ENCODE assay signal across 8 cellular contexts in genomic region chr11:747176-748006, GRCh38. TPM values are rescaled to one million over a fixed set of nuclear protein-coding genes. Genes with fewer than 3 reads are reported as not detected.
DNase-seq lines count a peak whose midpoint lies in the region; ATAC-seq and TF ChIP-seq lines count a peak whose summit lies in the region.

Gene TALDO1 (plus strand): TSS chr11:747464. CDS start chr11:747482, 18 bp downstream.

- H3K36me3 Mint-ChIP-seq in CD4-positive, alpha-beta T cell (ENCODE audit: low read depth) = no peaks in the 10 kb centered on the region

- H3K79me1 ChIP-seq in mesenchymal stem cell (replicated peaks; ENCODE audit: low read length, poor library complexity, severe bottlenecking) = no peaks in the 10 kb centered on the region

- TF ChIP-seq CTCF in CD4-positive, alpha-beta T cell (IDR thresholded peaks at IDR 0.05) = peak; percentile 23

- peak within 1 kb of the TSS; percentile 61 for H2BK5ac ChIP-seq in mesenchymal stem cell (ENCODE audit: low read depth, low read length, poor library complexity, severe bottlenecking)

- CTCF ChIA-PET in CD4-positive, alpha-beta T cell (lab: Charles Lee) = interaction anchor here (1.5 to 1.7 kb wide), 2 partner anchors 21 to 48 kb away, joined by 4 read pairs; no protein-coding TSS in a partner anchor

- peak within 1 kb of the TSS; percentile 90 for H4K91ac ChIP-seq in mesenchymal stem cell (ENCODE audit: low read length)

- H3K36me3 ChIP-seq in effector memory CD4-positive, alpha-beta T cell (ENCODE audit: control insufficient read depth, insufficient read depth, low read length) = peaks cover 3% of the 10 kb centered on the region
- peaks cover 2 to 3% of the 10 kb centered on the region in 2 experiments for H3K36me3 ChIP-seq in mesenchymal stem cell (ENCODE audit: control insufficient read depth in 1 of 2, insufficient read depth in 2 of 2, low read depth in 1 of 2, low read length in 2 of 2)

- H3K4me1 Mint-ChIP-seq in CD4-positive, alpha-beta T cell (ENCODE audit: low read depth) = peaks cover 18% of the 10 kb centered on the region

- peak; percentile 79 for ATAC-seq in CD4-positive, alpha-beta T cell (ENCODE audit: poor library complexity)
- ATAC-seq in GM19397 (IDR thresholded peaks at IDR 0.05; ENCODE audit: unreplicated experiment) (peak; percentile 92), HG03571 (IDR thresholded peaks at IDR 0.05; ENCODE audit: unreplicated experiment) (peak; percentile 89)

- no peaks in the 10 kb centered on the region for H3K9me3 ChIP-seq in CD4-positive, alpha-beta T cell (ENCODE audit: control insufficient read depth, low read length)
- no peaks in the 10 kb centered on the region for H3K9me3 ChIP-seq in effector memory CD4-positive, alpha-beta T cell (ENCODE audit: control insufficient read depth, low read length)
- no peaks in the 10 kb centered on the region for H3K9me3 ChIP-seq in mesenchymal stem cell (ENCODE audit: control insufficient read depth, low read length)

- intact Hi-C loops in CD4-positive, alpha-beta T cell (cut with DNase I, micrococcal nuclease) = loop anchor here (5.0 kb wide), 1 partner anchor 50 kb away; the partner anchor contains the start of gene SLC25A22 (in 2 of the 2)

- no peak within 1 kb of the TSS for H2AK5ac ChIP-seq in mesenchymal stem cell (ENCODE audit: low read length, severe bottlenecking)

- no peaks in the 10 kb centered on the region for H3K9me3 Mint-ChIP-seq in CD4-positive, alpha-beta T cell

- H3K27ac Mint-ChIP-seq in CD4-positive, alpha-beta T cell = peak within 1 kb of the TSS; percentile 78

- H2BK15ac ChIP-seq in mesenchymal stem cell (ENCODE audit: low read depth, poor library complexity, severe bottlenecking) = peak within 1 kb of the TSS; percentile 26

- peak within 1 kb of the TSS in 1 of 2 experiments; percentile 72 for H2BK12ac ChIP-seq in mesenchymal stem cell (ENCODE audit: low read length in 2 of 2)

- peaks cover 14% of the 10 kb centered on the region for H3K4me1 ChIP-seq in effector memory CD4-positive, alpha-beta T cell (ENCODE audit: control insufficient read depth, insufficient read depth, low read length, poor library complexity, severe bottlenecking)
- H3K4me1 ChIP-seq in mesenchymal stem cell (ENCODE audit: control insufficient read depth, insufficient read depth, low read depth, low read length) = peaks cover 13% of the 10 kb centered on the region

- peak within 1 kb of the TSS in 1 of 2 experiments; percentile 98 for H3K14ac ChIP-seq in mesenchymal stem cell (ENCODE audit: low read length in 2 of 2)

- H3K9ac ChIP-seq in mesenchymal stem cell (ENCODE audit: low read length) = peak within 1 kb of the TSS; percentile 87

- H3K27me3 ChIP-seq in CD4-positive, alpha-beta T cell (ENCODE audit: control insufficient read depth, insufficient read depth, low read length) = no peaks in the 10 kb centered on the region
- no peaks in the 10 kb centered on the region for H3K27me3 ChIP-seq in effector memory CD4-positive, alpha-beta T cell (replicated peaks; ENCODE audit: control insufficient read depth, insufficient read depth, low read length, poor library complexity, severe bottlenecking)
- no peaks in the 10 kb centered on the region for H3K27me3 ChIP-seq in mesenchymal stem cell (ENCODE audit: control insufficient read depth in 1 of 2, insufficient read depth in 1 of 2, low read length in 2 of 2)

- H2AFZ ChIP-seq in mesenchymal stem cell (ENCODE audit: low read depth, low read length) = peak within 1 kb of the TSS; percentile 98

- peak within 1 kb of the TSS; percentile 46 for H3K27ac ChIP-seq in CD4-positive, alpha-beta T cell (ENCODE audit: low read depth, low read length)
- peak within 1 kb of the TSS; percentile 66 for H3K27ac ChIP-seq in effector memory CD4-positive, alpha-beta T cell (ENCODE audit: insufficient read depth, low read length, poor library complexity, severe bottlenecking)
- peak within 1 kb of the TSS; percentile 88 for H3K27ac ChIP-seq in mesenchymal stem cell (ENCODE audit: low read length, poor library complexity, severe bottlenecking)

- H3K4ac ChIP-seq in mesenchymal stem cell (ENCODE audit: low read depth in 1 of 2, low read length in 2 of 2) = peak within 1 kb of the TSS; percentile 80 to 85

- no peaks in the 10 kb centered on the region for H3K27me3 Mint-ChIP-seq in CD4-positive, alpha-beta T cell

- H3K4me2 ChIP-seq in mesenchymal stem cell (ENCODE audit: low read length, poor library complexity, severe bottlenecking) = peak within 1 kb of the TSS; percentile 99

- H2BK120ac ChIP-seq in mesenchymal stem cell (ENCODE audit: low read depth, low read length) = peak within 1 kb of the TSS; percentile 61

- POLR2A ChIA-PET in CD4-positive, alpha-beta T cell (lab: Charles Lee) = interaction anchor here (0.8 to 3.4 kb wide), 11 partner anchors 10 to 331 kb away, joined by 3 to 14 read pairs (median 4); partner anchors contain the start of genes DEAF1, PHRF1, RPLP2 and TMEM80

- peak within 1 kb of the TSS; percentile 96 to 100 for H3K23ac ChIP-seq in mesenchymal stem cell (ENCODE audit: low read length in 2 of 2)

- H3K18ac ChIP-seq in mesenchymal stem cell (ENCODE audit: low read depth in 1 of 2, low read length in 2 of 2) = peak within 1 kb of the TSS; percentile 52 to 96

- DNase-seq in CD4-positive, alpha-beta T cell = peak; percentile 39 to 82 (median 66)
- DNase-seq in NCI-H82 treated with DMSO at 0.1 percent for 48 hours (lab: John Stamatoyannopoulos, UW; ENCODE audit: unreplicated experiment) (peak; percentile 47), mesenchymal stem cell (peak; percentile 89)
- DNase-seq in activated CD8-positive, alpha-beta memory T cell treated with anti-CD3 and anti-CD28 coated beads for 24 hours = peak; percentile 94
- peak; percentile 67 to 78 (median 73) for DNase-seq in effector memory CD4-positive, alpha-beta T cell
- peak; percentile 70 for DNase-seq in stimulated activated CD8-positive, alpha-beta memory T cell treated with anti-CD3 and anti-CD28 coated beads, Interleukin-12 subunit alpha, Interleukin-12 subunit beta, amount 100 ng/mL, for 4 hours (ENCODE audit: low read depth)

- WGBS in mesenchymal stem cell = under 1% methylated on average over 88 of the region's 110 CpGs

- peak within 1 kb of the TSS; percentile 92 for H4K8ac ChIP-seq in mesenchymal stem cell (ENCODE audit: low read length)

- H3K4me3 ChIP-seq in effector memory CD4-positive, alpha-beta T cell (ENCODE audit: insufficient read depth, low read depth, low read length, poor library complexity, severe bottlenecking) = peak within 1 kb of the TSS; percentile 87
- H3K4me3 ChIP-seq in mesenchymal stem cell (ENCODE audit: insufficient read depth in 1 of 2, low read depth in 1 of 2, low read length in 2 of 2) = peak within 1 kb of the TSS; percentile 88 to 98

- H3K4me3 Mint-ChIP-seq in CD4-positive, alpha-beta T cell = peak within 1 kb of the TSS; percentile 91

RNA-seq across cellular contexts. Expression of gene TALDO1, which starts in this region (rescaled TPM):
- total RNA-seq in CD4-positive, alpha-beta T cell = 10 to 100 TPM; 26.2 to 27.7 TPM
- polyA plus RNA-seq in mesenchymal stem cell (2013, experiment 1 of 2) = 215 TPM
- 211 TPM for polyA plus RNA-seq in mesenchymal stem cell (2013, experiment 2 of 2)

Comparison
In these comparisons a context has a peak if more than half of its experiments do, and no peak if none do; other contexts are left out.
1. Peak in every context shown above with its lines: DNase-seq, ATAC-seq, H3K4me3 ChIP-seq and H3K27ac ChIP-seq.